In genomic region chr6:153032255-153032882, GRCh38 we compare ENCODE assay signal across 9 cellular contexts. TPM values are rescaled to one million over a fixed set of nuclear protein-coding genes. Genes with fewer than 3 reads are reported as not detected.
DNase-seq lines count a peak whose midpoint lies in the region; ATAC-seq, FAIRE-seq and TF ChIP-seq lines count a peak whose summit lies in the region.
"Had no signal": no experiment of that assay in that cellular context is flagged by ENCODE, and none has a peak within 500 bp of the region (broad histone marks: within the 10 kb centered on the region; RNA-seq: fewer than 3 reads in every experiment).

No MANE protein-coding gene starts in this region.

- no peaks in the 10 kb centered on the region for H3K36me3 Mint-ChIP-seq in CD8-positive, alpha-beta T cell
- no peaks in the 10 kb centered on the region for H3K36me3 Mint-ChIP-seq in activated T-cell treated with anti-CD3 and anti-CD28 coated beads, Interleukin-2, amount 50 U/mL, for 4 hours (ENCODE audit: insufficient read depth)

- H3K27me3 Mint-ChIP-seq in CD8-positive, alpha-beta T cell (ENCODE audit: low read depth): peaks cover 8% of the 10 kb centered on the region
- H3K27me3 Mint-ChIP-seq in activated T-cell treated with anti-CD3 and anti-CD28 coated beads, Interleukin-2, amount 50 U/mL, for 4 hours (ENCODE audit: low read depth): peaks cover 9% of the 10 kb centered on the region

- no peak for TF ChIP-seq CTCF in bronchial epithelial cell (IDR thresholded peaks at IDR 0.05; ENCODE audit: insufficient read depth, low read length, severe bottlenecking)
- TF ChIP-seq CTCF in CD8-positive, alpha-beta T cell (IDR thresholded peaks at IDR 0.05): no peak

- intact Hi-C loops in CD8-positive, alpha-beta T cell (cut with DNase I, micrococcal nuclease): no loop called here

- no peak overlapping the region for H3K27ac ChIP-seq in CD8-positive, alpha-beta T cell (ENCODE audit: low read depth, low read length)

- no peak for FAIRE-seq in bronchial epithelial cell (lab: Jason Lieb, UNC)

- H3K4me3 Mint-ChIP-seq in CD8-positive, alpha-beta T cell: no peak overlapping the region
- no peak overlapping the region for H3K4me3 Mint-ChIP-seq in activated T-cell treated with anti-CD3 and anti-CD28 coated beads, Interleukin-2, amount 50 U/mL, for 4 hours
- H3K4me3 Mint-ChIP-seq: B cell had no signal

- no peaks in the 10 kb centered on the region for H3K9me3 Mint-ChIP-seq in CD8-positive, alpha-beta T cell
- H3K9me3 Mint-ChIP-seq in activated T-cell treated with anti-CD3 and anti-CD28 coated beads, Interleukin-2, amount 50 U/mL, for 4 hours: no peaks in the 10 kb centered on the region

- DNase-seq in DMS153 treated with DMSO at 0.1 percent for 48 hours (lab: John Stamatoyannopoulos, UW; ENCODE audit: unreplicated experiment) (peak; percentile 13), DMS153 (lab: John Stamatoyannopoulos, UW) (no peak), NCI-H1105 (lab: John Stamatoyannopoulos, UW) (peak; percentile 22), bronchial epithelial cell (ENCODE audit: low read depth) (peak; percentile 76), middle frontal gyrus (ENCODE audit: extremely low spot score, low spot score) (peak; percentile 25)
- DNase-seq in CD8-positive, alpha-beta T cell: no peak
- no peak for DNase-seq in activated T-cell treated with anti-CD3 and anti-CD28 coated beads, Interleukin-2, amount 50 U/mL, for 4 hours

- no peaks in the 10 kb centered on the region for H3K4me1 ChIP-seq in CD8-positive, alpha-beta T cell (ENCODE audit: insufficient read depth, low read length)

- CTCF ChIA-PET in CD8-positive, alpha-beta T cell (lab: Charles Lee): interaction anchor here (1.9 kb wide), 1 partner anchor 8 kb away, joined by 7 read pairs; no protein-coding TSS in a partner anchor

- no peak overlapping the region for H3K4me3 ChIP-seq in bronchial epithelial cell (ENCODE audit: low read depth, low read length)
- no peak overlapping the region for H3K4me3 ChIP-seq in CD8-positive, alpha-beta T cell (ENCODE audit: low read depth, low read length)

- H3K36me3 ChIP-seq in bronchial epithelial cell (ENCODE audit: control insufficient read depth, insufficient read depth, low read length): no peaks in the 10 kb centered on the region
- H3K36me3 ChIP-seq in CD8-positive, alpha-beta T cell (ENCODE audit: insufficient read depth, low read length): no peaks in the 10 kb centered on the region

- no peak for ATAC-seq in CD8-positive, alpha-beta T cell
- ATAC-seq in HG02763 (IDR thresholded peaks at IDR 0.05; ENCODE audit: unreplicated experiment): no peak
- no peak for ATAC-seq in activated T-cell treated with anti-CD3 and anti-CD28 coated beads, Interleukin-2, amount 50 U/mL, for 4 hours

- POLR2A ChIA-PET in CD8-positive, alpha-beta T cell (lab: Charles Lee): no interaction called here

- H3K27me3 ChIP-seq in bronchial epithelial cell (ENCODE audit: control insufficient read depth, insufficient read depth, low read length): no peaks in the 10 kb centered on the region
- H3K27me3 ChIP-seq in CD8-positive, alpha-beta T cell (ENCODE audit: insufficient read depth, low read length): no peaks in the 10 kb centered on the region

- no peaks in the 10 kb centered on the region for H3K4me1 Mint-ChIP-seq in CD8-positive, alpha-beta T cell (ENCODE audit: low read depth)
- no peaks in the 10 kb centered on the region for H3K4me1 Mint-ChIP-seq in activated T-cell treated with anti-CD3 and anti-CD28 coated beads, Interleukin-2, amount 50 U/mL, for 4 hours (ENCODE audit: low read depth)
- H3K4me1 Mint-ChIP-seq: B cell had no signal

- H3K27ac Mint-ChIP-seq in CD8-positive, alpha-beta T cell: no peak overlapping the region
- H3K27ac Mint-ChIP-seq: B cell had no signal

- no peaks in the 10 kb centered on the region for H3K9me3 ChIP-seq in CD8-positive, alpha-beta T cell (ENCODE audit: low read length)

RNA-seq across cellular contexts. Expression of gene MTRF1L, which starts 29.9 kb away (rescaled TPM):
- 9.7 and 11.3 TPM in 2 replicates for total RNA-seq in bronchial epithelial cell
- 10 to 100 TPM; 10.5 to 13.4 TPM for total RNA-seq in CD8-positive, alpha-beta T cell
- total RNA-seq in activated T-cell treated with anti-CD3 and anti-CD28 coated beads, Interleukin-2, amount 50 U/mL, for 4 hours: 10 to 100 TPM; 20.3 to 23.7 (median 21.6) TPM

RNA-seq across cellular contexts. Expression of gene FBXO5, which starts 49.5 kb away (rescaled TPM):
- 1.4 and 1.8 TPM in 2 replicates for total RNA-seq in bronchial epithelial cell
- 1 to 10 TPM; 3.0 to 3.9 TPM for total RNA-seq in CD8-positive, alpha-beta T cell
- 10 to 100 TPM in 2 of 3 donors, 1 to 10 TPM in 1; 9.7 to 10.6 (median 10.0) TPM for total RNA-seq in activated T-cell treated with anti-CD3 and anti-CD28 coated beads, Interleukin-2, amount 50 U/mL, for 4 hours

Comparison
In these comparisons a context has a peak if more than half of its experiments do, and no peak if none do; other contexts are left out.
1. DNase-seq: peak in DMS153 treated with DMSO at 0.1 percent for 48 hours (single experiment), NCI-H1105 (single experiment), bronchial epithelial cell (single experiment) and middle frontal gyrus (single experiment); none in DMS153 (single experiment), CD8-positive, alpha-beta T cell (0 of 7) and activated T-cell treated with anti-CD3 and anti-CD28 coated beads, Interleukin-2, amount 50 U/mL, for 4 hours (single experiment).